In the genomic region with DNA sequence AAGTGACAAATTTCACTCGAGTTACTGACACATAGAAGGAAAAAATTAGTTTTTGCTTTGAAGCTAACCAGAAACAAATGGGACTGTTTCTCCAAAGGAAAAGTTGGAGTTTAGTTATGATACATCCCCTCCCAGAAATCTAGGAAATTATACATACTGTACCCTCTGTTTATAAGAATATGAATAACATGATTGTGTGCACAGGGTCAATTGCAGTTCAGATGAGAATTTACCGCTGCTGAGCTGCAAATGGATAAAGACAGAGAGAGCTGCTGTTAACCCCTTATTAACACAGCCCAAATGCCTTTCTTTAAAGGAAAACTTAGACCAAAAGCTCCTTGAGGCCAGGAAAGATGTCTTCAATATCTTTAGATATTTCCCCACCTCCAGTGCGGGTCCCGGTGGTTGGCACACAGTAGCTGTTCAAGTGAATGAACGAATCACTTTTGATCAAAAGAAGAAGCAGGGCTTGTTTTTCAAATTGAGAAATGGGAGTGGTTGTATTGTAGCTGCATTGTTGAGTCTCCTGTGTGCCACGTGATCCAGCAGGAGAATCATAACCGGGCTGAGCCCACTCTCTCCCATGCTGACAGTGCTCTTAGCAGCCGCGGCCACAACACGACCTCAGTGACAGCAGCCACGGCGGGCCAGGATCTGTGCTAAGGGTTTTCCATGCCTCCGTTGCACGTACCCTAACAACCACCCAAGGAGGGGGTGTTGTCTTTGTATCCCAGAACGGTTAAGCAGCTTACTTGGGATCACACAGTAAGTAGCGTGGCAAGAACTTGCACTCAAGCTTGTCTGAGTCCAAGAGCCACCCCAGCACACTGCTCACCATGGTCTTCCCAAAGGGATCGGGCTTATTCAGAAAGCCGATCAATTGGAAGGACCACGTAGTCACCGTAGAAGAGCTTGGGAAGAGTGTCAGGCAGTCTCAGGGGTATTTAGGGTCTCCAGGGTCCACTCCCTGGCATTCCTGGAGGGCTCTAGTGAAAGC, we compare ENCODE assay signal across 1 cellular context.
TF ChIP-seq lines count a peak whose summit lies in the region.

No MANE protein-coding gene starts in this region.

TF ChIP-seq in endothelial cell of umbilical vein, 7 proteins besides CTCF, POLR2A, EP300 and RAD21:
- TF ChIP-seq POLR2AphosphoS5 (IDR thresholded peaks at IDR 0.05; ENCODE audit: insufficient read depth, low read depth, low read length): no peak
- TF ChIP-seq EZH2 (IDR thresholded peaks at IDR 0.05; ENCODE audit: borderline replicate concordance, low read depth, low read length, severe bottlenecking): no peak
- no peak for TF ChIP-seq MAX (IDR thresholded peaks at IDR 0.05; ENCODE audit: insufficient read depth, insufficient read length)
- TF ChIP-seq GATA2 (IDR thresholded peaks at IDR 0.05; ENCODE audit: insufficient read depth, insufficient read length, low read depth, low read length): no peak
- TF ChIP-seq JUN (IDR thresholded peaks at IDR 0.05; ENCODE audit: borderline replicate concordance, insufficient read depth, insufficient read length, low read depth): no peak
